8 cellular contexts compared by ENCODE assay signal in genomic region chr1:19799233-19799876, GRCh38. TPM values are rescaled to one million over a fixed set of nuclear protein-coding genes. Genes with fewer than 3 reads are reported as not detected.
DNase-seq lines count a peak whose midpoint lies in the region; ATAC-seq and TF ChIP-seq lines count a peak whose summit lies in the region.

No MANE protein-coding gene starts in this region.

- H3K27ac ChIP-seq in adrenal gland: peak overlapping the region in 4 of 5 donors; percentile 76 to 95 (median 83)

- CTCF ChIA-PET in T-cell (lab: Charles Lee): no interaction called here

- H3K36me3 Mint-ChIP-seq in T-cell: peaks cover 15% of the 10 kb centered on the region

- DNase-seq in NCI-H345 (lab: John Stamatoyannopoulos, UW) (peak; percentile 40), NCI-H345 treated with DMSO at 0.1 percent for 48 hours (lab: John Stamatoyannopoulos, UW; ENCODE audit: unreplicated experiment) (no peak), T-cell (peak in 31 of 34 experiments; percentile 8 to 63 (median 41)), adrenal gland (peak; percentile 51 to 76 (median 68))
- DNase-seq in stimulated activated CD4-positive, alpha-beta T cell treated with anti-CD3 and anti-CD28 coated beads, Interleukin-12 subunit alpha, Interleukin-12 subunit beta, amount 100 ng/mL, for 48 hours (ENCODE audit: low read depth in 2 of 3, low spot score in 1 of 3): peak; percentile 23 to 43 (median 40)

- H3K27me3 ChIP-seq in adrenal gland: no peaks in the 10 kb centered on the region

- no peaks in the 10 kb centered on the region for H3K27me3 Mint-ChIP-seq in T-cell

- ATAC-seq in HG03342 (IDR thresholded peaks at IDR 0.05; ENCODE audit: unreplicated experiment) (peak; percentile 60), T-cell (replicated peaks in 1 of 4) (peak; percentile 75 to 81 (median 78)), HG03469 (IDR thresholded peaks at IDR 0.05; ENCODE audit: unreplicated experiment) (no peak)

- POLR2A ChIA-PET in T-cell (lab: Charles Lee): no interaction called here

- no peaks in the 10 kb centered on the region for H3K36me3 ChIP-seq in adrenal gland (replicated peaks in 1 of 2)

- peaks cover 23 to 42% (median 35%) of the 10 kb centered on the region in 3 donors for H3K4me1 Mint-ChIP-seq in T-cell

- peak overlapping the region; percentile 80 to 83 (median 81) for H3K4me3 Mint-ChIP-seq in T-cell

- peaks cover 9% of the 10 kb centered on the region in 2 donors for H3K4me1 ChIP-seq in adrenal gland (replicated peaks in 1 of 2)

- peak; percentile 27 to 56 for TF ChIP-seq POLR2A in adrenal gland (IDR thresholded peaks at IDR 0.05)

- H3K9me3 Mint-ChIP-seq in T-cell: no peaks in the 10 kb centered on the region

- H3K4me3 ChIP-seq in adrenal gland: peak overlapping the region; percentile 28 to 92 (median 44)
- H3K4me3 ChIP-seq in iPS-18c (ENCODE audit: insufficient read depth, low read depth, low read length): peak overlapping the region; percentile 47

- WGBS in adrenal gland, 4 donors: 1 to 12% (median 3%) methylated on average over 7 to 38 of the region's 38 CpGs

- no peaks in the 10 kb centered on the region for H3K9me3 ChIP-seq in adrenal gland (replicated peaks in 1 of 3)
- no peaks in the 10 kb centered on the region for H3K9me3 ChIP-seq in iPS-18c (ENCODE audit: control insufficient read depth, insufficient read depth, low read length)

- peak in 5 of 6 experiments; percentile 34 to 58 (median 46) for TF ChIP-seq CTCF in adrenal gland (IDR thresholded peaks at IDR 0.05)

- intact Hi-C loops in adrenal gland (cut with DNase I): no loop called here

- H3K27ac Mint-ChIP-seq in T-cell: peak overlapping the region; percentile 93

RNA-seq across cellular contexts. Expression of gene TMCO4, which starts 0.4 kb away (rescaled TPM):
- total RNA-seq in T-cell: 10 to 100 TPM; 17.2 to 29.2 (median 22.3) TPM
- total RNA-seq in adrenal gland: 10 to 100 TPM; 23.2 to 55.0 (median 38.1) TPM
- polyA plus RNA-seq in adrenal gland: 10 to 100 TPM; 28.3 to 44.3 (median 42.6) TPM

RNA-seq across cellular contexts. Expression of gene RNF186, which starts 15.7 kb away (rescaled TPM):
- total RNA-seq in T-cell (not detected), adrenal gland (not detected)
- polyA plus RNA-seq in adrenal gland: not detected
